1 cellular context compared by ENCODE assay signal in genomic region chr11:117946842-117947526, GRCh38.
TF ChIP-seq lines count a peak whose summit lies in the region.

No MANE protein-coding gene starts in this region.

TF ChIP-seq in K562, 482 proteins besides CTCF, POLR2A, EP300 and RAD21 (continued from another document):
- TF ChIP-seq ARID4B (CRISPR knock-in tag; IDR thresholded peaks at IDR 0.05) (no peak), RAD51 (IDR thresholded peaks at IDR 0.05; ENCODE audit: borderline replicate concordance, low read depth) (no peak), USF2 (CRISPR knock-in tag; IDR thresholded peaks at IDR 0.05) (no peak), ARID2 (IDR thresholded peaks at IDR 0.05) (peak; percentile 62; the same call in 1 of the 2 replicates), POLR2H (tag; IDR thresholded peaks at IDR 0.05; ENCODE audit: low read depth) (no peak), POLR3A (IDR thresholded peaks at IDR 0.05; ENCODE audit: borderline replicate concordance, extremely low read depth, insufficient read depth, insufficient read length) (no peak), SMC3 (conservative IDR thresholded peaks at IDR 0.05; ENCODE audit: insufficient read depth, low read depth, low read length) (peak; percentile 91), KLF1 (tag; IDR thresholded peaks at IDR 0.05) (no peak), FOXJ3 (CRISPR knock-in tag; IDR thresholded peaks at IDR 0.05) (no peak), ZNF444 (CRISPR knock-in tag; IDR thresholded peaks at IDR 0.05) (no peak), ZNF551 (CRISPR knock-in tag; IDR thresholded peaks at IDR 0.05) (no peak), ETV1 (tag; conservative IDR thresholded peaks at IDR 0.05; ENCODE audit: low read depth) (peak; percentile 92), KDM4B (IDR thresholded peaks at IDR 0.05; ENCODE audit: borderline replicate concordance in 2 of 2, low read depth in 1 of 2) (no peak), POLR2AphosphoS2 (IDR thresholded peaks at IDR 0.05; ENCODE audit: low read length) (no peak), ZNF277 (CRISPR knock-in tag; IDR thresholded peaks at IDR 0.05; ENCODE audit: borderline replicate concordance) (no peak), SMAD1 (IDR thresholded peaks at IDR 0.05; ENCODE audit: low read depth, low read length, partially characterized antibody) (no peak), TEAD2 (tag; IDR thresholded peaks at IDR 0.05) (no peak), ARID3B (CRISPR knock-in tag; IDR thresholded peaks at IDR 0.05; ENCODE audit: borderline replicate concordance) (no peak), MYNN (IDR thresholded peaks at IDR 0.05) (no peak), MYNN (CRISPR knock-in tag; IDR thresholded peaks at IDR 0.05) (no peak), ZFPM2 (CRISPR knock-in tag; IDR thresholded peaks at IDR 0.05) (no peak), NFE2 (IDR thresholded peaks at IDR 0.05; ENCODE audit: low read depth) (0 out of 2 replicates have a peak, but pooled peaks have one; percentile 41), ZC3H8 (IDR thresholded peaks at IDR 0.05) (no peak), ZNF253 (CRISPR knock-in tag; conservative IDR thresholded peaks at IDR 0.05) (no peak), HDAC1 (IDR thresholded peaks at IDR 0.05) (no peak), CXXC5 (CRISPR knock-in tag; IDR thresholded peaks at IDR 0.05) (no peak), MCM5 (IDR thresholded peaks at IDR 0.05; ENCODE audit: low read depth) (no peak), ZNF699 (CRISPR knock-in tag; IDR thresholded peaks at IDR 0.05; ENCODE audit: insufficient replicate concordance) (no peak), CCAR2 (IDR thresholded peaks at IDR 0.05; ENCODE audit: low read depth, low read length) (no peak), BDP1 (IDR thresholded peaks at IDR 0.05; ENCODE audit: insufficient read depth, insufficient read length) (no peak), NBN (IDR thresholded peaks at IDR 0.05; ENCODE audit: low read depth) (no peak), CBFA2T3 (IDR thresholded peaks at IDR 0.05) (no peak)
- TF ChIP-seq, protein P1, sequence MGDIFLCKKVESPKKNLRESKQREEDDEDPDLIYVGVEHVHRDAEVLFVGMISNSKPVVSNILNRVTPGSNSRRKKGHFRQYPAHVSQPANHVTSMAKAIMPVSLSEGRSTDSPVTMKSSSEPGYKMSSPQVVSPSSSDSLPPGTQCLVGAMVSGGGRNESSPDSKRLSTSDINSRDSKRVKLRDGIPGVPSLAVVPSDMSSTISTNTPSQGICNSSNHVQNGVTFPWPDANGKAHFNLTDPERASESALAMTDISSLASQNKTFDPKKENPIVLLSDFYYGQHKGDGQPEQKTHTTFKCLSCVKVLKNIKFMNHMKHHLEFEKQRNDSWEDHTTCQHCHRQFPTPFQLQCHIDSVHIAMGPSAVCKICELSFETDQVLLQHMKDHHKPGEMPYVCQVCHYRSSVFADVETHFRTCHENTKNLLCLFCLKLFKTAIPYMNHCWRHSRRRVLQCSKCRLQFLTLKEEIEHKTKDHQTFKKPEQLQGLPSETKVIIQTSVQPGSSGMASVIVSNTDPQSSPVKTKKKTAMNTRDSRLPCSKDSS (IDR thresholded peaks at IDR 0.05; ENCODE audit: low read depth, partially characterized antibody), result no peak
- TF ChIP-seq, protein P2, sequence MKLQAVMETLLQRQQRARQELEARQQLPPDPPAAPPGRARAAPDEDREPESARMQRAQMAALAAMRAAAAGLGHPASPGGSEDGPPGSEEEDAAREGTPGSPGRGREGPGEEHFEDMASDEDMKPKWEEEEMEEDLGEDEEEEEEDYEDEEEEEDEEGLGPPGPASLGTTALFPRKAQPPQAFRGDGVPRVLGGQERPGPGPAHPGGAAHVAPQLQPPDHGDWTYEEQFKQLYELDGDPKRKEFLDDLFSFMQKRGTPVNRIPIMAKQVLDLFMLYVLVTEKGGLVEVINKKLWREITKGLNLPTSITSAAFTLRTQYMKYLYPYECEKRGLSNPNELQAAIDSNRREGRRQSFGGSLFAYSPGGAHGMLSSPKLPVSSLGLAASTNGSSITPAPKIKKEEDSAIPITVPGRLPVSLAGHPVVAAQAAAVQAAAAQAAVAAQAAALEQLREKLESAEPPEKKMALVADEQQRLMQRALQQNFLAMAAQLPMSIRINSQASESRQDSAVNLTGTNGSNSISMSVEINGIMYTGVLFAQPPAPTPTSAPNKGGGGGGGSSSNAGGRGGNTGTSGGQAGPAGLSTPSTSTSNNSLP (IDR thresholded peaks at IDR 0.05; ENCODE audit: borderline replicate concordance, low read depth, low read length), result no peak
- TF ChIP-seq, protein P3, sequence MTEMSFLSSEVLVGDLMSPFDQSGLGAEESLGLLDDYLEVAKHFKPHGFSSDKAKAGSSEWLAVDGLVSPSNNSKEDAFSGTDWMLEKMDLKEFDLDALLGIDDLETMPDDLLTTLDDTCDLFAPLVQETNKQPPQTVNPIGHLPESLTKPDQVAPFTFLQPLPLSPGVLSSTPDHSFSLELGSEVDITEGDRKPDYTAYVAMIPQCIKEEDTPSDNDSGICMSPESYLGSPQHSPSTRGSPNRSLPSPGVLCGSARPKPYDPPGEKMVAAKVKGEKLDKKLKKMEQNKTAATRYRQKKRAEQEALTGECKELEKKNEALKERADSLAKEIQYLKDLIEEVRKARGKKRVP (CRISPR knock-in tag; IDR thresholded peaks at IDR 0.05), result no peak
